In the genomic region with DNA sequence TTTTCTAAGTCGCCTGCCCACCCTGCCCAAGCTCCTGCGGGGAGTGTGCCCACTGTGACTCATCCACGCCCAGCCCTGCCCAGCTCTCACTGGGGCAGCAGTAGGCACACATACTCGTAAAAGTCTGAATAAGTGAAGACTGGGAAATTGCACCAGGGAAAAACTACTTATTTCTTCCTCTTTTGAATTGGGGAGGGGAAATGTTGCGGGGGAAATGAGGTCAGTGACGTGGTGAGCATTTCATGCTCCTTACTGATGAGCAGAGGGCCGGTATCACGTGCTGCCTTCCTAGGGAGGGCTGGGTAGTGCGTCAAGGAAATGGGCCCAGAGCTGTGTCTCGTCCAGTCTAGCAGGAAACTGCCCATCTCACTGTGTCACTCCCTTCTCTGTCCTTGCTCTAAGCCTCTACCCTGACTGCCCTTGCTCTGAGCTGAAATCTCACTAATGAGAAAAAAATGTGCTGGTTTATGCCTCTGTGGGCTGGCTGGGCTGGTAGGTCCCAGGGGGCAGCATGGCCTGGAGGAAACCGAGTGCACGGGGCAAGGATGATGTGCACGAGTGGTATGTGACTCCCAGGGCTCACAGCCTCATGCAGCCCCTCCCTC, we compare ENCODE assay signal across 8 cellular contexts. TPM values are rescaled to one million over a fixed set of nuclear protein-coding genes. Genes with fewer than 3 reads are reported as not detected.
DNase-seq lines count a peak whose midpoint lies in the region; ATAC-seq, FAIRE-seq and TF ChIP-seq lines count a peak whose summit lies in the region.

No MANE protein-coding gene starts in this region.

- H3K4me3 ChIP-seq in HL-60 (replicated peaks; ENCODE audit: insufficient read depth, low read length), result no peak overlapping the region
- no peak overlapping the region for H3K4me3 ChIP-seq in kidney (ENCODE audit: low read length in 2 of 2)

- no peak overlapping the region for H3K4me3 Mint-ChIP-seq in activated naive CD8-positive, alpha-beta T cell treated with anti-CD3 and anti-CD28 coated beads for 36 hours

- FAIRE-seq in kidney (lab: Jason Lieb, UNC) (no peak), urothelium cell line (lab: Jason Lieb, UNC) (peak; percentile 20)

- H3K4me1 Mint-ChIP-seq in activated naive CD8-positive, alpha-beta T cell treated with anti-CD3 and anti-CD28 coated beads for 36 hours, result peaks cover 79% of the 10 kb centered on the region

- H3K9me3 Mint-ChIP-seq in activated naive CD8-positive, alpha-beta T cell treated with anti-CD3 and anti-CD28 coated beads for 36 hours, result peaks cover 20% of the 10 kb centered on the region

- H3K27ac ChIP-seq in HL-60 (replicated peaks) (peak overlapping the region; percentile 78), kidney (ENCODE audit: low read depth in 2 of 2, low read length in 2 of 2) (peak overlapping the region; percentile 11 to 77)

- H3K36me3 Mint-ChIP-seq in activated naive CD8-positive, alpha-beta T cell treated with anti-CD3 and anti-CD28 coated beads for 36 hours, result peaks cover 23% of the 10 kb centered on the region

- no peak for ATAC-seq in HG03159 (IDR thresholded peaks at IDR 0.05; ENCODE audit: unreplicated experiment)
- no peak for ATAC-seq in GM21723 (IDR thresholded peaks at IDR 0.05; ENCODE audit: unreplicated experiment)

- TF ChIP-seq CTCF in HL-60 (IDR thresholded peaks at IDR 0.05; ENCODE audit: insufficient read depth, low read length) (no peak), kidney (IDR thresholded peaks at IDR 0.05; ENCODE audit: borderline replicate concordance, extremely low read depth, insufficient read depth) (no peak)

- no peaks in the 10 kb centered on the region for H3K27me3 ChIP-seq in HL-60 (ENCODE audit: insufficient read depth, poor library complexity, severe bottlenecking)

- no peaks in the 10 kb centered on the region for H3K27me3 Mint-ChIP-seq in activated naive CD8-positive, alpha-beta T cell treated with anti-CD3 and anti-CD28 coated beads for 36 hours

- intact Hi-C loops in kidney (cut with DNase I), result no loop called here

- DNase-seq in COLO829 (ENCODE audit: low spot score) (peak; percentile 29), HL-60 (ENCODE audit: low read depth in 1 of 2, low spot score in 1 of 2) (peak in 1 of 2 experiments; percentile 95), kidney (no peak), urothelium cell line (ENCODE audit: low spot score) (peak; percentile 52)
- DNase-seq in activated naive CD8-positive, alpha-beta T cell treated with anti-CD3 and anti-CD28 coated beads for 36 hours, result no peak
- DNase-seq in stimulated activated naive CD4-positive, alpha-beta T cell (lab: John Stamatoyannopoulos, UW), result no peak

- H3K9ac ChIP-seq in kidney (ENCODE audit: low read length in 2 of 2), result no peak overlapping the region

- peaks cover 0 to 4% of the 10 kb centered on the region in 2 donors for H3K4me1 ChIP-seq in kidney (ENCODE audit: control insufficient read depth in 1 of 2, insufficient read depth in 1 of 2, low read depth in 1 of 2, low read length in 2 of 2)

- no peaks in the 10 kb centered on the region for H3K9me3 ChIP-seq in kidney (ENCODE audit: control insufficient read depth in 1 of 2, low read length in 2 of 2)

- H3K27ac Mint-ChIP-seq in activated naive CD8-positive, alpha-beta T cell treated with anti-CD3 and anti-CD28 coated beads for 36 hours, result peak overlapping the region; percentile 50

- no peaks in the 10 kb centered on the region for H3K36me3 ChIP-seq in kidney (ENCODE audit: control insufficient read depth in 1 of 2, insufficient read depth in 2 of 2, low read length in 2 of 2)

RNA-seq across cellular contexts. Expression of gene TNFRSF1B, which starts 13.5 kb away (rescaled TPM):
- total RNA-seq in activated naive CD8-positive, alpha-beta T cell treated with anti-CD3 and anti-CD28 coated beads for 36 hours, result 100 to 1,000 TPM; 187 to 193 TPM
- 47.1 TPM for total RNA-seq in kidney
- polyA plus RNA-seq in kidney (ENCODE audit: insufficient read depth, low read depth, low replicate concordance), result 7.7 TPM

Comparison
In these comparisons a context has a peak if more than half of its experiments do, and no peak if none do; other contexts are left out.
1. DNase-seq: peak in COLO829 (single experiment) and urothelium cell line (single experiment); none in activated naive CD8-positive, alpha-beta T cell treated with anti-CD3 and anti-CD28 coated beads for 36 hours (single experiment), kidney (single experiment) and stimulated activated naive CD4-positive, alpha-beta T cell (0 of 6).